In genomic region chr20:38515631-38516030, GRCh38 we compare ENCODE assay signal across 30 cellular contexts.
"Had no signal": no experiment of that assay in that cellular context is flagged by ENCODE, and none has a peak within 500 bp of the region (broad histone marks: within the 10 kb centered on the region; RNA-seq: fewer than 3 reads in every experiment).

No MANE protein-coding gene starts in this region.

- H3K4me3 ChIP-seq: esophagus muscularis mucosa, gastrocnemius medialis, heart left ventricle had no signal

- H3K4me3 Mint-ChIP-seq: activated CD4-positive, alpha-beta memory T cell treated with anti-CD3 and anti-CD28 coated beads for 36 hours; activated CD4-positive, alpha-beta T cell treated with anti-CD3 and anti-CD28 coated beads for 36 hours; activated CD4-positive, alpha-beta T cell treated with anti-CD3 and anti-CD28 coated beads, Interleukin-2, amount 10 ng/mL, durations not matched to agents 24 days and 14 days; activated CD8-positive, alpha-beta memory T cell treated with anti-CD3 and anti-CD28 coated beads, Interleukin-2, amount 10 ng/mL, durations not matched to agents 7 days and 5 days; activated CD8-positive, alpha-beta T cell treated with anti-CD3 and anti-CD28 coated beads, Interleukin-2, amount 10 ng/mL, durations not matched to agents 7 days and 5 days; activated naive CD4-positive, alpha-beta T cell treated with anti-CD3 and anti-CD28 coated beads for 36 hours; activated naive CD8-positive, alpha-beta T cell treated with anti-CD3 and anti-CD28 coated beads, Interleukin-2, amount 10 ng/mL, durations not matched to agents 7 days and 5 days; activated T-helper 1 cell treated with anti-CD3 and anti-CD28 coated beads, Interleukin-12 subunit alpha, Interleukin-12 subunit beta, Interleukin-2, Interleukin-4 antibody, amounts not matched to agents 30 ng/mL and 10 ng/mL and 1 ng/mL, durations not matched to agents 14 hours and 24 hours and 36 hours; effector memory CD8-positive, alpha-beta T cell had no signal

- H3K27ac ChIP-seq: brain microvascular endothelial cell, esophagus muscularis mucosa, foreskin keratinocyte, gastrocnemius medialis, heart left ventricle had no signal

- H3K4me1 ChIP-seq: foreskin keratinocyte, gastrocnemius medialis had no signal

- H3K27ac Mint-ChIP-seq: activated CD4-positive, alpha-beta memory T cell treated with anti-CD3 and anti-CD28 coated beads for 36 hours; activated CD4-positive, alpha-beta T cell treated with anti-CD3 and anti-CD28 coated beads for 36 hours; activated CD4-positive, alpha-beta T cell treated with anti-CD3 and anti-CD28 coated beads, Interleukin-2, amount 10 ng/mL, durations not matched to agents 24 days and 14 days; activated CD8-positive, alpha-beta memory T cell treated with anti-CD3 and anti-CD28 coated beads, Interleukin-2, amount 10 ng/mL, durations not matched to agents 7 days and 5 days; activated CD8-positive, alpha-beta T cell treated with anti-CD3 and anti-CD28 coated beads, Interleukin-2, amount 10 ng/mL, durations not matched to agents 7 days and 5 days; activated naive CD4-positive, alpha-beta T cell treated with anti-CD3 and anti-CD28 coated beads for 36 hours; activated naive CD4-positive, alpha-beta T cell treated with anti-CD3 and anti-CD28 coated beads, Interleukin-2, amount 50 U/mL, for 72 hours; activated naive CD8-positive, alpha-beta T cell treated with anti-CD3 and anti-CD28 coated beads, Interleukin-2, amount 10 ng/mL, durations not matched to agents 7 days and 5 days; activated T-helper 1 cell treated with anti-CD3 and anti-CD28 coated beads, Interleukin-12 subunit alpha, Interleukin-12 subunit beta, Interleukin-2, Interleukin-4 antibody, amounts not matched to agents 30 ng/mL and 10 ng/mL and 1 ng/mL, durations not matched to agents 14 hours and 24 hours and 36 hours; activated T-helper 2 cell treated with anti-CD3 and anti-CD28 coated beads, Interferon-gamma antibody, Interleukin-2, Interleukin-4, amounts not matched to agents 10 μg/mL and 5 μg/mL and 100 μg/mL, durations not matched to agents 14 hours and 24 hours and 36 hours had no signal

- DNase-seq: activated CD4-positive, alpha-beta memory T cell treated with anti-CD3 and anti-CD28 coated beads for 36 hours; activated CD4-positive, alpha-beta T cell treated with anti-CD3 and anti-CD28 coated beads for 36 hours; activated CD4-positive, CD25-positive, alpha-beta regulatory T cell; activated CD4-positive, CD25-positive, alpha-beta regulatory T cell treated with anti-CD3 and anti-CD28 coated beads, Interleukin-2, amount 50 U/mL, for 72 hours; activated CD8-positive, alpha-beta memory T cell treated with anti-CD3 and anti-CD28 coated beads, Interleukin-2, amount 10 ng/mL, durations not matched to agents 7 days and 5 days; activated CD8-positive, alpha-beta memory T cell treated with anti-CD3 and anti-CD28 coated beads, Interleukin-2, amount 50 U/mL, for 4 hours; activated CD8-positive, alpha-beta T cell treated with anti-CD3 and anti-CD28 coated beads, Interleukin-2, amount 10 ng/mL, durations not matched to agents 7 days and 5 days; activated effector memory CD4-positive, alpha-beta T cell treated with anti-CD3 and anti-CD28 coated beads, Interleukin-2, amount 50 U/mL, for 16 hours; activated naive CD4-positive, alpha-beta T cell treated with anti-CD3 and anti-CD28 coated beads for 36 hours; activated naive CD8-positive, alpha-beta T cell treated with anti-CD3 and anti-CD28 coated beads, Interleukin-2, amount 10 ng/mL, durations not matched to agents 7 days and 5 days; activated T-cell treated with anti-CD3 and anti-CD28 coated beads, Interleukin-2, amount 50 U/mL, for 1 hour; activated T-cell treated with anti-CD3 and anti-CD28 coated beads, Interleukin-2, amount 50 U/mL, for 48 hours; amniotic stem cell; anterior cingulate cortex; brain microvascular endothelial cell; cortex of kidney; dermis blood vessel endothelial cell; effector CD4-positive, alpha-beta T cell; effector memory CD8-positive, alpha-beta T cell; erythroblast; foreskin keratinocyte; gastrocnemius medialis; glutamatergic neuron; heart left ventricle; T-helper 2 cell had no signal

- H3K9me3 ChIP-seq: esophagus muscularis mucosa, gastrocnemius medialis, heart left ventricle had no signal

- H3K4me1 Mint-ChIP-seq: activated CD4-positive, alpha-beta T cell treated with anti-CD3 and anti-CD28 coated beads for 36 hours; activated CD4-positive, alpha-beta T cell treated with anti-CD3 and anti-CD28 coated beads, Interleukin-2, amount 10 ng/mL, durations not matched to agents 24 days and 14 days; activated CD8-positive, alpha-beta memory T cell treated with anti-CD3 and anti-CD28 coated beads, Interleukin-2, amount 10 ng/mL, durations not matched to agents 7 days and 5 days had no signal

- ATAC-seq: activated CD4-positive, alpha-beta T cell treated with anti-CD3 and anti-CD28 coated beads for 36 hours; activated CD8-positive, alpha-beta memory T cell treated with anti-CD3 and anti-CD28 coated beads, Interleukin-2, amount 10 ng/mL, durations not matched to agents 7 days and 5 days; activated CD8-positive, alpha-beta T cell treated with anti-CD3 and anti-CD28 coated beads, Interleukin-2, amount 10 ng/mL, durations not matched to agents 7 days and 5 days; activated naive CD4-positive, alpha-beta T cell treated with anti-CD3 and anti-CD28 coated beads, Interleukin-2, amount 50 U/mL, for 72 hours; effector memory CD8-positive, alpha-beta T cell; foreskin keratinocyte; gastrocnemius medialis; heart left ventricle had no signal

- H3K9me3 Mint-ChIP-seq: activated CD4-positive, alpha-beta memory T cell treated with anti-CD3 and anti-CD28 coated beads for 36 hours; activated CD4-positive, alpha-beta T cell treated with anti-CD3 and anti-CD28 coated beads, Interleukin-2, amount 10 ng/mL, durations not matched to agents 24 days and 14 days; activated naive CD4-positive, alpha-beta T cell treated with anti-CD3 and anti-CD28 coated beads for 36 hours; activated naive CD4-positive, alpha-beta T cell treated with anti-CD3 and anti-CD28 coated beads, Interleukin-2, amount 50 U/mL, for 72 hours; activated naive CD8-positive, alpha-beta T cell treated with anti-CD3 and anti-CD28 coated beads, Interleukin-2, amount 10 ng/mL, durations not matched to agents 7 days and 5 days; activated T-helper 1 cell treated with anti-CD3 and anti-CD28 coated beads, Interleukin-12 subunit alpha, Interleukin-12 subunit beta, Interleukin-2, Interleukin-4 antibody, amounts not matched to agents 30 ng/mL and 10 ng/mL and 1 ng/mL, durations not matched to agents 14 hours and 24 hours and 36 hours; activated T-helper 2 cell treated with anti-CD3 and anti-CD28 coated beads, Interferon-gamma antibody, Interleukin-2, Interleukin-4, amounts not matched to agents 10 μg/mL and 5 μg/mL and 100 μg/mL, durations not matched to agents 14 hours and 24 hours and 36 hours; effector memory CD8-positive, alpha-beta T cell had no signal

- H3K27me3 ChIP-seq: brain microvascular endothelial cell, esophagus muscularis mucosa, foreskin keratinocyte, gastrocnemius medialis, heart left ventricle had no signal

- H3K27me3 Mint-ChIP-seq: activated CD4-positive, alpha-beta memory T cell treated with anti-CD3 and anti-CD28 coated beads for 36 hours; activated CD4-positive, alpha-beta T cell treated with anti-CD3 and anti-CD28 coated beads for 36 hours; activated CD4-positive, alpha-beta T cell treated with anti-CD3 and anti-CD28 coated beads, Interleukin-2, amount 10 ng/mL, durations not matched to agents 24 days and 14 days; activated CD8-positive, alpha-beta memory T cell treated with anti-CD3 and anti-CD28 coated beads, Interleukin-2, amount 10 ng/mL, durations not matched to agents 7 days and 5 days; activated naive CD8-positive, alpha-beta T cell treated with anti-CD3 and anti-CD28 coated beads, Interleukin-2, amount 10 ng/mL, durations not matched to agents 7 days and 5 days; effector memory CD8-positive, alpha-beta T cell had no signal
